Comparison of ENCODE assay signal across 11 cellular contexts in genomic region chr16:3963203-3963602, GRCh38.
DNase-seq lines count a peak whose midpoint lies in the region; ATAC-seq lines count a peak whose summit lies in the region.
"Had no signal": no experiment of that assay in that cellular context is flagged by ENCODE, and none has a peak within 500 bp of the region (broad histone marks: within the 10 kb centered on the region; RNA-seq: fewer than 3 reads in every experiment).

No MANE protein-coding gene starts in this region.

- CTCF ChIA-PET in activated CD8-positive, alpha-beta memory T cell treated with anti-CD3 and anti-CD28 coated beads, Interleukin-2, amount 10 ng/mL, durations not matched to agents 7 days and 5 days (lab: Charles Lee): interaction anchor here (1.5 kb wide), 1 partner anchor 291 kb away, joined by 5 read pairs; no protein-coding TSS in a partner anchor

- no peak overlapping the region for H3K27ac Mint-ChIP-seq in activated CD8-positive, alpha-beta memory T cell treated with anti-CD3 and anti-CD28 coated beads, Interleukin-2, amount 10 ng/mL, durations not matched to agents 7 days and 5 days
- peak overlapping the region; percentile 98 for H3K27ac Mint-ChIP-seq in T-helper 17 cell
- H3K27ac Mint-ChIP-seq: type B pancreatic cell had no signal

- H3K4me3 Mint-ChIP-seq in activated CD8-positive, alpha-beta memory T cell treated with anti-CD3 and anti-CD28 coated beads, Interleukin-2, amount 10 ng/mL, durations not matched to agents 7 days and 5 days: no peak overlapping the region
- peak overlapping the region; percentile 64 for H3K4me3 Mint-ChIP-seq in T-helper 17 cell
- H3K4me3 Mint-ChIP-seq: type B pancreatic cell had no signal

- peaks cover 17% of the 10 kb centered on the region for H3K4me1 Mint-ChIP-seq in activated CD8-positive, alpha-beta memory T cell treated with anti-CD3 and anti-CD28 coated beads, Interleukin-2, amount 10 ng/mL, durations not matched to agents 7 days and 5 days
- peaks cover 11% of the 10 kb centered on the region for H3K4me1 Mint-ChIP-seq in T-helper 17 cell

- no peak for ATAC-seq in activated CD8-positive, alpha-beta memory T cell treated with anti-CD3 and anti-CD28 coated beads, Interleukin-2, amount 10 ng/mL, durations not matched to agents 7 days and 5 days
- ATAC-seq in T-helper 17 cell: peak; percentile 74
- no peak for ATAC-seq in HG02840 (IDR thresholded peaks at IDR 0.05; ENCODE audit: low FRiP score, unreplicated experiment)
- no peak for ATAC-seq in HG02798 (IDR thresholded peaks at IDR 0.05; ENCODE audit: poor library complexity, unreplicated experiment)
- ATAC-seq: HepG2 had no signal

- H3K27me3 Mint-ChIP-seq in activated CD8-positive, alpha-beta memory T cell treated with anti-CD3 and anti-CD28 coated beads, Interleukin-2, amount 10 ng/mL, durations not matched to agents 7 days and 5 days: peaks cover 9% of the 10 kb centered on the region
- H3K27me3 Mint-ChIP-seq in T-helper 17 cell: peaks cover 4% of the 10 kb centered on the region

- H3K9me3 Mint-ChIP-seq in activated CD8-positive, alpha-beta memory T cell treated with anti-CD3 and anti-CD28 coated beads, Interleukin-2, amount 10 ng/mL, durations not matched to agents 7 days and 5 days (ENCODE audit: low read depth): no peaks in the 10 kb centered on the region

- no peaks in the 10 kb centered on the region for H3K9me3 ChIP-seq in T-helper 17 cell (ENCODE audit: control insufficient read depth, low read length, poor library complexity, severe bottlenecking)
- H3K9me3 ChIP-seq: neutrophil had no signal

- peak; percentile 66 for DNase-seq in activated CD8-positive, alpha-beta memory T cell treated with anti-CD3 and anti-CD28 coated beads for 24 hours
- DNase-seq in activated CD8-positive, alpha-beta memory T cell treated with anti-CD3 and anti-CD28 coated beads, Interleukin-2, amount 10 ng/mL, durations not matched to agents 7 days and 5 days: no peak
- DNase-seq in T-helper 17 cell: peak in 2 of 3 donors; percentile 37 to 40
- peak; percentile 13 for DNase-seq in effector CD8-positive, alpha-beta T cell (lab: John Stamatoyannopoulos, UW)
- DNase-seq in stimulated activated CD8-positive, alpha-beta memory T cell treated with anti-CD3 and anti-CD28 coated beads, Interleukin-7, amount 100 ng/mL, for 4 hours (ENCODE audit: low read depth in 2 of 2): peak; percentile 7 to 12
- DNase-seq in glomerular visceral epithelial cell (ENCODE audit: extremely low spot score): no peak

- H3K36me3 Mint-ChIP-seq in activated CD8-positive, alpha-beta memory T cell treated with anti-CD3 and anti-CD28 coated beads, Interleukin-2, amount 10 ng/mL, durations not matched to agents 7 days and 5 days: peaks cover 4% of the 10 kb centered on the region
- peaks cover 9% of the 10 kb centered on the region for H3K36me3 Mint-ChIP-seq in T-helper 17 cell (ENCODE audit: low read depth)

Comparison
In these comparisons a context has a peak if more than half of its experiments do, and no peak if none do; other contexts are left out.
1. DNase-seq: peak in activated CD8-positive, alpha-beta memory T cell treated with anti-CD3 and anti-CD28 coated beads for 24 hours (single experiment), T-helper 17 cell (2 of 3), effector CD8-positive, alpha-beta T cell (single experiment) and stimulated activated CD8-positive, alpha-beta memory T cell treated with anti-CD3 and anti-CD28 coated beads, Interleukin-7, amount 100 ng/mL, for 4 hours (2 of 2); none in activated CD8-positive, alpha-beta memory T cell treated with anti-CD3 and anti-CD28 coated beads, Interleukin-2, amount 10 ng/mL, durations not matched to agents 7 days and 5 days (single experiment) and glomerular visceral epithelial cell (single experiment).